In the genomic region with DNA sequence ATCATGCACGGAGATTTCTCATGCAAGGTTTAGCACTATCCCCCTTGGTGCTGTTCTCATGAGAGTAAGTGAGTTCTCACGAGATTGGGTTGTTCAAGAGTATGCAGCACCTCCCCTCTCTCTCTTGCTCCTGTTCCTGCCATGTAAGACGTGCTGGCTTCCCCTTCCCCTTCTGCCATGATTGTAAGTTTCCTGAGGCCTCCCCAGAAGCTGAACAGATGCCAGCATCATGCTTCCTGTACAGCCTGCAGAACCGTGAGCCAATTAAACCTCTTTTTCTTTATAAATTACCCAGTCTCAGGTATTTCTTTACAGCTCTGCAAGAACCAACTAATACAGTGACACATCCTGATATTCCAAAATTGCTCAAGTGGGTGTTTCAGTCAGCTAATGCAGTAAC, we compare ENCODE assay signal across 7 cellular contexts.
DNase-seq lines count a peak whose midpoint lies in the region; ATAC-seq and TF ChIP-seq lines count a peak whose summit lies in the region.
"Not testable (repeated sequence)": the region's sequence is repeated elsewhere in the genome, so short reads cannot be mapped to it uniquely, and the experiment has no call there.

No MANE protein-coding gene starts in this region.

- H3K9me3 Mint-ChIP-seq in GM23338; activated naive CD4-positive, alpha-beta T cell treated with anti-CD3 and anti-CD28 coated beads, Interleukin-2, amount 50 U/mL, for 24 hours; osteocyte (ENCODE audit: unreplicated experiment): not testable (repeated sequence)

- not testable (repeated sequence) for H3K27ac Mint-ChIP-seq in GM23338
- peak overlapping the region; percentile 16 for H3K27ac Mint-ChIP-seq in activated naive CD4-positive, alpha-beta T cell treated with anti-CD3 and anti-CD28 coated beads, Interleukin-2, amount 50 U/mL, for 24 hours
- peak overlapping the region; percentile 24 for H3K27ac Mint-ChIP-seq in osteocyte (ENCODE audit: unreplicated experiment)

- H3K4me3 Mint-ChIP-seq in GM23338; activated naive CD4-positive, alpha-beta T cell treated with anti-CD3 and anti-CD28 coated beads, Interleukin-2, amount 50 U/mL, for 24 hours; osteocyte (ENCODE audit: unreplicated experiment): not testable (repeated sequence)

- not testable (repeated sequence) for TF ChIP-seq POLR2A in breast epithelium (IDR thresholded peaks at IDR 0.05); gastroesophageal sphincter (IDR thresholded peaks at IDR 0.05)

- not testable (repeated sequence) for H3K79me2 ChIP-seq in GM23338 (replicated peaks; ENCODE audit: insufficient read depth); hepatocyte; smooth muscle cell (ENCODE audit: low read depth)

- H3K4me2 ChIP-seq in GM23338, hepatocyte, smooth muscle cell: not testable (repeated sequence)

- not testable (repeated sequence) for H3K4me3 ChIP-seq in GM23338, breast epithelium, gastroesophageal sphincter, hepatocyte, smooth muscle cell

- H3K36me3 Mint-ChIP-seq in GM23338 (ENCODE audit: low read depth); activated naive CD4-positive, alpha-beta T cell treated with anti-CD3 and anti-CD28 coated beads, Interleukin-2, amount 50 U/mL, for 24 hours; osteocyte (ENCODE audit: unreplicated experiment): not testable (repeated sequence)

- not testable (repeated sequence) for DNase-seq in GM23338 (ENCODE audit: low spot score); breast epithelium (ENCODE audit: low spot score in 2 of 2); hepatocyte (ENCODE audit: low spot score); osteocyte (ENCODE audit: extremely low spot score, unreplicated experiment); smooth muscle cell (lab: John Stamatoyannopoulos, UW; ENCODE audit: unreplicated experiment)

- H3K9me2 ChIP-seq in GM23338 (ENCODE audit: insufficient read depth); hepatocyte (replicated peaks; ENCODE audit: insufficient read depth): not testable (repeated sequence)

- H2AFZ ChIP-seq in GM23338, result peak overlapping the region; percentile 56; the same call in 1 of the 2 replicates
- not testable (repeated sequence) for H2AFZ ChIP-seq in hepatocyte; smooth muscle cell (ENCODE audit: low read depth)

- not testable (repeated sequence) for H3K27me3 ChIP-seq in GM23338 (ENCODE audit: insufficient read depth); breast epithelium; gastroesophageal sphincter; hepatocyte; smooth muscle cell (ENCODE audit: low read depth)

- not testable (repeated sequence) for H3K36me3 ChIP-seq in GM23338 (ENCODE audit: insufficient read depth); breast epithelium; gastroesophageal sphincter; hepatocyte (replicated peaks; ENCODE audit: insufficient read depth, low read depth); smooth muscle cell (ENCODE audit: low read depth)

- intact Hi-C loops in breast epithelium (cut with DNase I; ENCODE audit: low total_unique reads), result loop anchor here (5.0 kb wide), 1 partner anchor 118 kb away; no protein-coding TSS in a partner anchor

- H3K9me3 ChIP-seq in breast epithelium; gastroesophageal sphincter; hepatocyte (ENCODE audit: low read depth); smooth muscle cell (replicated peaks; ENCODE audit: low read depth): not testable (repeated sequence)

- 75 to 80% methylated on average over 4 of the region's 4 CpGs for WGBS in gastroesophageal sphincter (ENCODE audit: low coverage in 1 of 2), 2 donors
- WGBS in hepatocyte (ENCODE audit: low lambda C conversion rate, missing lambda C conversion rate), result 97% methylated on average over 4 of the region's 4 CpGs
- 99% methylated on average over 4 of the region's 4 CpGs for WGBS in smooth muscle cell (ENCODE audit: low lambda C conversion rate)

- H3K27me3 Mint-ChIP-seq in GM23338 (ENCODE audit: insufficient read depth, low read depth, poor library complexity); activated naive CD4-positive, alpha-beta T cell treated with anti-CD3 and anti-CD28 coated beads, Interleukin-2, amount 50 U/mL, for 24 hours; osteocyte (ENCODE audit: unreplicated experiment): not testable (repeated sequence)

- not testable (repeated sequence) for H4K20me1 ChIP-seq in GM23338 (replicated peaks; ENCODE audit: insufficient read depth); hepatocyte (ENCODE audit: insufficient read depth, poor library complexity, severe bottlenecking); smooth muscle cell (ENCODE audit: low read depth)

- H3K27ac ChIP-seq in GM23338 (ENCODE audit: low read depth), result not testable (repeated sequence)
- H3K27ac ChIP-seq in breast epithelium, result peak overlapping the region; percentile 25 to 87
- H3K27ac ChIP-seq in gastroesophageal sphincter, result peak overlapping the region in 3 of 4 donors; percentile 85 to 92 (median 91)
- peak overlapping the region; percentile 86 for H3K27ac ChIP-seq in hepatocyte
- H3K27ac ChIP-seq in smooth muscle cell (ENCODE audit: low read depth), result peak overlapping the region; percentile 94

- not testable (repeated sequence) for TF ChIP-seq EP300 in gastroesophageal sphincter (IDR thresholded peaks at IDR 0.05)

- not testable (repeated sequence) for TF ChIP-seq CTCF in GM23338 (conservative IDR thresholded peaks at IDR 0.05; ENCODE audit: low read depth in 2 of 2); breast epithelium (IDR thresholded peaks at IDR 0.05); gastroesophageal sphincter (IDR thresholded peaks at IDR 0.05); hepatocyte (IDR thresholded peaks at IDR 0.05; ENCODE audit: poor library complexity); osteocyte (IDR thresholded peaks at IDR 0.05); smooth muscle cell (IDR thresholded peaks at IDR 0.05; ENCODE audit: borderline replicate concordance, insufficient read depth, poor library complexity, severe bottlenecking)

- not testable (repeated sequence) for H3F3A ChIP-seq in GM23338 (replicated peaks; ENCODE audit: low read depth)
- peaks cover 31% of the 10 kb centered on the region for H3F3A ChIP-seq in smooth muscle cell (ENCODE audit: low read depth)

- ATAC-seq in GM23338, gastroesophageal sphincter: not testable (repeated sequence)

- not testable (repeated sequence) for H3K4me1 ChIP-seq in GM23338 (ENCODE audit: insufficient read depth); hepatocyte (ENCODE audit: insufficient read depth); smooth muscle cell (ENCODE audit: low read depth)
- H3K4me1 ChIP-seq in breast epithelium (peaks cover 0 to 17% of the 10 kb centered on the region in 2 donors), gastroesophageal sphincter (peaks cover 0 to 65% (median 15%) of the 10 kb centered on the region in 3 donors)

- H3K4me1 Mint-ChIP-seq in GM23338, result peaks cover 30% of the 10 kb centered on the region
- peaks cover 12% of the 10 kb centered on the region for H3K4me1 Mint-ChIP-seq in activated naive CD4-positive, alpha-beta T cell treated with anti-CD3 and anti-CD28 coated beads, Interleukin-2, amount 50 U/mL, for 24 hours
- peaks cover 39% of the 10 kb centered on the region for H3K4me1 Mint-ChIP-seq in osteocyte (ENCODE audit: unreplicated experiment)

- H3K9ac ChIP-seq in smooth muscle cell (ENCODE audit: low read depth), result not testable (repeated sequence)
